Comparison of ENCODE assay signal across 24 cellular contexts in the genomic region with DNA sequence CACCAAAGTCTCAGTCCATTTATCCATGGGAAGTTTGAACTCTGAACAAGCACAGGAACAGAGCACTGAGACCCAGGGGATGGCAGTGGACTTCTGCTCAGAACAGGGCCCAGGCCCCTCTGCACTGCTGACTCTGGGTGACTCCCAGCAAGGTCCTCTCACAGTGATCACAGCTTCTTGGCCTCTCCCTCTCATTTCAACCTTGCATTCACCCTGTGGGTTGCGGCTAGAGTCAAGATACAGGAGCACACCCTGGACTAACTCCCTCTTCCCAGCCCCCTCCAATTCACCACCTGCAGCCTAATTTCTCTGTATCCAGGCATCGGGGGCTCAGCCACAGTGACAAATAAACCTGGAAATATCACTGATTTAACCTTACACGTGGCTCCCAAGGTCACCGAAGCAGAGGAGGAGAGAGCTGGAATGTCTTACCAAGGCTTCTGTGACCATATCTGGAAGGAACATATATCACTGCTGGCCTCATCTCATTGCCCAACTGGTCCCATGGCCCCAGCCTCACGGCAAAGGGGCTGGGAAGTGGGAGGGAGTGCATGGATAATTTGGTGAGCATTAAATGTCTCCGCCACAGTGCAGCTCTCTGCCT. TPM values are rescaled to one million over a fixed set of nuclear protein-coding genes. Genes with fewer than 3 reads are reported as not detected.
"Had no signal": no experiment of that assay in that cellular context is flagged by ENCODE, and none has a peak within 500 bp of the region (broad histone marks: within the 10 kb centered on the region; RNA-seq: fewer than 3 reads in every experiment).

No MANE protein-coding gene starts in this region.

- H3K27me3 ChIP-seq: heart left ventricle, upper lobe of left lung had no signal

- H3K9me3 ChIP-seq: heart left ventricle, thoracic aorta, upper lobe of left lung had no signal

- DNase-seq: activated CD4-positive, alpha-beta T cell treated with anti-CD3 and anti-CD28 coated beads for 4 hours; activated CD4-positive, alpha-beta T cell treated with anti-CD3 and anti-CD28 coated beads, Interleukin-2, amount 50 U/mL, for 48 hours; activated CD4-positive, CD25-positive, alpha-beta regulatory T cell; activated effector memory CD4-positive, alpha-beta T cell treated with Interleukin-2 at 50 U/mL for 16 hours; activated naive CD4-positive, alpha-beta T cell treated with anti-CD3 and anti-CD28 coated beads for 36 hours; activated naive CD8-positive, alpha-beta T cell treated with anti-CD3 and anti-CD28 coated beads, Interleukin-2, amount 10 ng/mL, durations not matched to agents 7 days and 5 days; activated T-cell treated with anti-CD3 and anti-CD28 coated beads, Interleukin-2, amount 50 U/mL, for 72 hours; amygdala; cortex of kidney; heart left ventricle; kidney; mesenchymal stem cell; nucleus accumbens; posterior cingulate gyrus; stimulated activated CD4-positive, alpha-beta T cell treated with anti-CD3 and anti-CD28 coated beads, Interleukin-2, amount 100 ng/mL, for 48 hours; stimulated activated CD8-positive, alpha-beta memory T cell treated with anti-CD3 and anti-CD28 coated beads, Interleukin-4, amount 100 ng/mL, for 48 hours; stimulated activated naive CD4-positive, alpha-beta T cell had no signal

- H3K27ac ChIP-seq: epithelial cell of prostate, heart left ventricle, thoracic aorta, upper lobe of left lung had no signal

- FAIRE-seq: kidney had no signal

- H3K4me1 ChIP-seq: upper lobe of left lung had no signal

- ATAC-seq: activated T-cell treated with anti-CD3 and anti-CD28 coated beads, Interleukin-2, amount 50 U/mL, for 72 hours had no signal

- H3K4me3 ChIP-seq: heart left ventricle, thoracic aorta, upper lobe of left lung had no signal

- H3K36me3 ChIP-seq: heart left ventricle, thoracic aorta, upper lobe of left lung had no signal

RNA-seq across cellular contexts. Expression of gene RTP3, which starts 1.2 kb away (rescaled TPM):
- total RNA-seq: activated CD8-positive, alpha-beta memory T cell treated with anti-CD3 and anti-CD28 coated beads for 36 hours; activated naive CD4-positive, alpha-beta T cell treated with anti-CD3 and anti-CD28 coated beads for 36 hours; activated naive CD8-positive, alpha-beta T cell treated with anti-CD3 and anti-CD28 coated beads, Interleukin-2, amount 10 ng/mL, durations not matched to agents 7 days and 5 days; activated T-cell treated with anti-CD3 and anti-CD28 coated beads, Interleukin-2, amount 50 U/mL, for 72 hours; cerebellum; heart left ventricle; kidney; lower leg skin; myocyte; thoracic aorta; upper lobe of left lung had no signal
- polyA plus RNA-seq: heart left ventricle had no signal

RNA-seq across cellular contexts. Expression of gene LTF, which starts 34.3 kb away (rescaled TPM):
- total RNA-seq: activated CD8-positive, alpha-beta memory T cell treated with anti-CD3 and anti-CD28 coated beads for 36 hours; activated naive CD4-positive, alpha-beta T cell treated with anti-CD3 and anti-CD28 coated beads for 36 hours; activated naive CD8-positive, alpha-beta T cell treated with anti-CD3 and anti-CD28 coated beads, Interleukin-2, amount 10 ng/mL, durations not matched to agents 7 days and 5 days; activated T-cell treated with anti-CD3 and anti-CD28 coated beads, Interleukin-2, amount 50 U/mL, for 72 hours had no signal
